In the genomic region with DNA sequence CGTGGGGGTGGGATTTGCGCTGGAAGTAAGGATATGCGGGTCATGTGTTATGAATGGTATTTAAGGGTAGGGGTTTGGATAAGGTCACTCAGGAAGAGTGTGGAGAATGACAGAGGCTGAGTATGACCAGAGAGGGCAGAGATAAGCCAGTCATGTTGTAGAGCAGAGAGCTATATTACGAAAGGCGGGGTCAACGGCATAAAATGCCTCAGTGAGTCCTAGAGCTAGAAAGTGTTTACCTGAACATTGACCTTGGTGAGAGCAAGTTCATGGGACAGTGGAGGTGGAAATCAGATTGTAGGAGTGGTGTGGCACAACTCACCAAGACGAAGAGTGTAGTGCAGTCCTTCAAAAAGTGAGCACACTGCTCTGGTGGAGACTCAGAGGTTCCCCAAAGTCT, we compare ENCODE assay signal across 2 cellular contexts.
TF ChIP-seq lines count a peak whose summit lies in the region.

No MANE protein-coding gene starts in this region.

TF ChIP-seq in K562, 482 proteins besides CTCF, POLR2A, EP300 and RAD21:
- TF ChIP-seq, protein P1, sequence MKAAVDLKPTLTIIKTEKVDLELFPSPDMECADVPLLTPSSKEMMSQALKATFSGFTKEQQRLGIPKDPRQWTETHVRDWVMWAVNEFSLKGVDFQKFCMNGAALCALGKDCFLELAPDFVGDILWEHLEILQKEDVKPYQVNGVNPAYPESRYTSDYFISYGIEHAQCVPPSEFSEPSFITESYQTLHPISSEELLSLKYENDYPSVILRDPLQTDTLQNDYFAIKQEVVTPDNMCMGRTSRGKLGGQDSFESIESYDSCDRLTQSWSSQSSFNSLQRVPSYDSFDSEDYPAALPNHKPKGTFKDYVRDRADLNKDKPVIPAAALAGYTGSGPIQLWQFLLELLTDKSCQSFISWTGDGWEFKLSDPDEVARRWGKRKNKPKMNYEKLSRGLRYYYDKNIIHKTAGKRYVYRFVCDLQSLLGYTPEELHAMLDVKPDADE (conservative IDR thresholded peaks at IDR 0.05; ENCODE audit: control insufficient read depth, low read depth, low read length), result no peak
- TF ChIP-seq POLR2B (IDR thresholded peaks at IDR 0.05; ENCODE audit: low read depth, partially characterized antibody), result peak; percentile 27

TF ChIP-seq in liver, 16 proteins besides CTCF, POLR2A, EP300 and RAD21:
- TF ChIP-seq FOXA1 (IDR thresholded peaks at IDR 0.05) (peak; percentile 69), TAF1 (conservative IDR thresholded peaks at IDR 0.05) (no peak), RXRA (IDR thresholded peaks at IDR 0.05) (peak; percentile 99), HNF4G (IDR thresholded peaks at IDR 0.05) (peak; percentile 64), YY1 (IDR thresholded peaks at IDR 0.05) (peak; percentile 77), HNF4A (conservative IDR thresholded peaks at IDR 0.05) (peak; percentile 90 to 91), GABPA (IDR thresholded peaks at IDR 0.05 in 1 of 2, conservative IDR thresholded peaks at IDR 0.05 in 1 of 2) (no peak), JUND (IDR thresholded peaks at IDR 0.05) (peak; percentile 61 to 77), FOXA2 (IDR thresholded peaks at IDR 0.05) (peak; percentile 67), NR2F2 (IDR thresholded peaks at IDR 0.05) (no peak), EGR1 (IDR thresholded peaks at IDR 0.05; ENCODE audit: low read depth in 2 of 2) (peak in 1 of 2 donors; percentile 26), SP1 (IDR thresholded peaks at IDR 0.05) (peak; percentile 92)
- TF ChIP-seq, protein P2, sequence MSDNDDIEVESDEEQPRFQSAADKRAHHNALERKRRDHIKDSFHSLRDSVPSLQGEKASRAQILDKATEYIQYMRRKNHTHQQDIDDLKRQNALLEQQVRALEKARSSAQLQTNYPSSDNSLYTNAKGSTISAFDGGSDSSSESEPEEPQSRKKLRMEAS (IDR thresholded peaks at IDR 0.05), result peak; percentile 59
- TF ChIP-seq, protein P3, sequence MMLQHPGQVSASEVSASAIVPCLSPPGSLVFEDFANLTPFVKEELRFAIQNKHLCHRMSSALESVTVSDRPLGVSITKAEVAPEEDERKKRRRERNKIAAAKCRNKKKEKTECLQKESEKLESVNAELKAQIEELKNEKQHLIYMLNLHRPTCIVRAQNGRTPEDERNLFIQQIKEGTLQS (IDR thresholded peaks at IDR 0.05), result peak; percentile 36
- TF ChIP-seq, protein P4, sequence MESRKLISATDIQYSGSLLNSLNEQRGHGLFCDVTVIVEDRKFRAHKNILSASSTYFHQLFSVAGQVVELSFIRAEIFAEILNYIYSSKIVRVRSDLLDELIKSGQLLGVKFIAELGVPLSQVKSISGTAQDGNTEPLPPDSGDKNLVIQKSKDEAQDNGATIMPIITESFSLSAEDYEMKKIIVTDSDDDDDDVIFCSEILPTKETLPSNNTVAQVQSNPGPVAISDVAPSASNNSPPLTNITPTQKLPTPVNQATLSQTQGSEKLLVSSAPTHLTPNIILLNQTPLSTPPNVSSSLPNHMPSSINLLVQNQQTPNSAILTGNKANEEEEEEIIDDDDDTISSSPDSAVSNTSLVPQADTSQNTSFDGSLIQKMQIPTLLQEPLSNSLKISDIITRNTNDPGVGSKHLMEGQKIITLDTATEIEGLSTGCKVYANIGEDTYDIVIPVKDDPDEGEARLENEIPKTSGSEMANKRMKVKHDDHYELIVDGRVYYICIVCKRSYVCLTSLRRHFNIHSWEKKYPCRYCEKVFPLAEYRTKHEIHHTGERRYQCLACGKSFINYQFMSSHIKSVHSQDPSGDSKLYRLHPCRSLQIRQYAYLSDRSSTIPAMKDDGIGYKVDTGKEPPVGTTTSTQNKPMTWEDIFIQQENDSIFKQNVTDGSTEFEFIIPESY (IDR thresholded peaks at IDR 0.05), result peak; percentile 77
- TF ChIP-seq, protein P5, sequence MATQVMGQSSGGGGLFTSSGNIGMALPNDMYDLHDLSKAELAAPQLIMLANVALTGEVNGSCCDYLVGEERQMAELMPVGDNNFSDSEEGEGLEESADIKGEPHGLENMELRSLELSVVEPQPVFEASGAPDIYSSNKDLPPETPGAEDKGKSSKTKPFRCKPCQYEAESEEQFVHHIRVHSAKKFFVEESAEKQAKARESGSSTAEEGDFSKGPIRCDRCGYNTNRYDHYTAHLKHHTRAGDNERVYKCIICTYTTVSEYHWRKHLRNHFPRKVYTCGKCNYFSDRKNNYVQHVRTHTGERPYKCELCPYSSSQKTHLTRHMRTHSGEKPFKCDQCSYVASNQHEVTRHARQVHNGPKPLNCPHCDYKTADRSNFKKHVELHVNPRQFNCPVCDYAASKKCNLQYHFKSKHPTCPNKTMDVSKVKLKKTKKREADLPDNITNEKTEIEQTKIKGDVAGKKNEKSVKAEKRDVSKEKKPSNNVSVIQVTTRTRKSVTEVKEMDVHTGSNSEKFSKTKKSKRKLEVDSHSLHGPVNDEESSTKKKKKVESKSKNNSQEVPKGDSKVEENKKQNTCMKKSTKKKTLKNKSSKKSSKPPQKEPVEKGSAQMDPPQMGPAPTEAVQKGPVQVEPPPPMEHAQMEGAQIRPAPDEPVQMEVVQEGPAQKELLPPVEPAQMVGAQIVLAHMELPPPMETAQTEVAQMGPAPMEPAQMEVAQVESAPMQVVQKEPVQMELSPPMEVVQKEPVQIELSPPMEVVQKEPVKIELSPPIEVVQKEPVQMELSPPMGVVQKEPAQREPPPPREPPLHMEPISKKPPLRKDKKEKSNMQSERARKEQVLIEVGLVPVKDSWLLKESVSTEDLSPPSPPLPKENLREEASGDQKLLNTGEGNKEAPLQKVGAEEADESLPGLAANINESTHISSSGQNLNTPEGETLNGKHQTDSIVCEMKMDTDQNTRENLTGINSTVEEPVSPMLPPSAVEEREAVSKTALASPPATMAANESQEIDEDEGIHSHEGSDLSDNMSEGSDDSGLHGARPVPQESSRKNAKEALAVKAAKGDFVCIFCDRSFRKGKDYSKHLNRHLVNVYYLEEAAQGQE (IDR thresholded peaks at IDR 0.05), result peak; percentile 65
